ENCODE assay signal across 17 cellular contexts in the genomic region with DNA sequence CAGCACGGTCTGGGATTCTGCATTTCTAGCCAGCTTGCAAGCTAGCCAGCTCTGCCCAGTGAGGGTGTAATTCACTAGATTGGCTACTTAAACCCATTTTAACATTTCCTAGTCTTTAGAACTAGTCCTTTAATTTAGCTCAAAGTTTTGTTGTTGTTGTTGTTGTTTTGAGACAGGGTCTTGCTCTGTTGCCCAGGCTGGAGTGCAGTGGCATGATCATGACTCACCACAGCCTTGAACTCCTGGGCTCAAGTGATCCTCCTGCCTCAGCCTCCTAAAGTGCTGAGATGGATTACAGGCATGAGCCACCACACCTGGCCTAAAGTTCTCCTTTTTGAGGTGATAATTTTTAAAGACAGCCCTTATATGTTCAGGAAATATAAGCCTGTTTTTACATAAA.
DNase-seq lines count a peak whose midpoint lies in the region; ATAC-seq, FAIRE-seq and TF ChIP-seq lines count a peak whose summit lies in the region.
"Had no signal": no experiment of that assay in that cellular context is flagged by ENCODE, and none has a peak within 500 bp of the region (broad histone marks: within the 10 kb centered on the region; RNA-seq: fewer than 3 reads in every experiment).

No MANE protein-coding gene starts in this region.

- peaks cover 9% of the 10 kb centered on the region for H3K27me3 Mint-ChIP-seq in GM23338 (ENCODE audit: insufficient read depth, low read depth, poor library complexity)
- H3K27me3 Mint-ChIP-seq: CD4-positive, CD25-positive, alpha-beta regulatory T cell had no signal

- H3K14ac ChIP-seq in H1 (ENCODE audit: insufficient read length) = no peak overlapping the region

- FAIRE-seq in H1 (lab: Jason Lieb, UNC) = no peak
- FAIRE-seq: G401.6, GM12892 had no signal

- H2BK12ac ChIP-seq in H1 (ENCODE audit: low read depth, low read length) = no peak overlapping the region

- H2BK15ac ChIP-seq in H1 (ENCODE audit: low read length) = no peak overlapping the region

- CTCF ChIA-PET in HEK293 (lab: Yijun Ruan, JAX) (no interaction called here), H1 (lab: Charles Lee; ENCODE audit: partially characterized antibody) (interaction anchor here (0.8 to 1.0 kb wide), 2 partner anchors 9 to 49 kb away, joined by 3 read pairs; no protein-coding TSS in a partner anchor)

- no peaks in the 10 kb centered on the region for H3K9me2 ChIP-seq in GM23338 (ENCODE audit: insufficient read depth)

- H3K27me3 ChIP-seq in GM23338 (ENCODE audit: insufficient read depth) (no peaks in the 10 kb centered on the region), H1 (replicated peaks in 1 of 4; ENCODE audit: control insufficient read depth in 3 of 4, extremely low read depth in 1 of 4, insufficient read depth in 3 of 4, low read length in 3 of 4) (no peaks in the 10 kb centered on the region)

- no peak overlapping the region for H2BK20ac ChIP-seq in H1 (ENCODE audit: low read length)

- DNase-seq in GM23338 (ENCODE audit: low spot score) (no peak), H1 (ENCODE audit: low read depth in 1 of 2, low spot score in 2 of 2) (no peak), kidney tubule cell (ENCODE audit: low spot score) (no peak), NCI-H748 (lab: John Stamatoyannopoulos, UW; ENCODE audit: unreplicated experiment) (no peak), NCI-H1436 (lab: John Stamatoyannopoulos, UW) (no peak)
- no peak for DNase-seq in activated effector memory CD4-positive, alpha-beta T cell treated with anti-CD3 and anti-CD28 coated beads, Interleukin-2, amount 50 U/mL, for 16 hours
- DNase-seq: C1 segment of cervical spinal cord; Caco-2; CD4-positive, CD25-positive, alpha-beta regulatory T cell; CD8-positive, alpha-beta T cell; DMS153; DND-41 had no signal

- H3K56ac ChIP-seq in H1 (replicated peaks; ENCODE audit: insufficient read length, low read depth, low read length) = no peak overlapping the region

- H3K9ac ChIP-seq in H1 (replicated peaks in 1 of 4; ENCODE audit: extremely low read depth in 1 of 4, low read depth in 3 of 4, low read length in 3 of 4) = no peak overlapping the region

- TF ChIP-seq EP300 in H1 (IDR thresholded peaks at IDR 0.05; ENCODE audit: borderline replicate concordance in 1 of 2, low read depth in 2 of 2, low read length in 2 of 2) = no peak

- peaks cover 5% of the 10 kb centered on the region; the same call in 2 of the 3 replicates for H3K36me3 Mint-ChIP-seq in GM23338 (ENCODE audit: low read depth)

- POLR2A ChIA-PET in HEK293 (lab: Yijun Ruan, JAX) = no interaction called here
- POLR2A ChIA-PET in H1 (lab: Charles Lee; ENCODE audit: partially characterized antibody) = interaction anchor here (0.7 to 1.3 kb wide), 3 partner anchors 22 to 98 kb away, joined by 3 read pairs; a partner anchor contains a TSS

- no peak overlapping the region for H4K91ac ChIP-seq in H1 (replicated peaks; ENCODE audit: insufficient read length, low read length)

- no peak overlapping the region for H3K4me2 ChIP-seq in GM23338
- H3K4me2 ChIP-seq in H1 (ENCODE audit: insufficient read depth in 1 of 2, low read depth in 2 of 2, low read length in 2 of 2) = no peak overlapping the region

- TF ChIP-seq CTCF in GM23338 (conservative IDR thresholded peaks at IDR 0.05; ENCODE audit: low read depth in 2 of 2) (no peak), HEK293 (tag by site-specific recombination; IDR thresholded peaks at IDR 0.05) (no peak), VCaP (conservative IDR thresholded peaks at IDR 0.05) (no peak), H1 (IDR thresholded peaks at IDR 0.05; ENCODE audit: control extremely low read depth in 1 of 3, insufficient read depth in 1 of 3, low read depth in 1 of 3, low read length in 3 of 3) (no peak)

- TF ChIP-seq RAD21 in H1 (IDR thresholded peaks at IDR 0.05 in 1 of 2, conservative IDR thresholded peaks at IDR 0.05 in 1 of 2; ENCODE audit: low read depth in 2 of 2, low read length in 2 of 2) = no peak

- no peaks in the 10 kb centered on the region for H3K9me3 Mint-ChIP-seq in GM23338

- peaks cover 49% of the 10 kb centered on the region for H3K4me1 Mint-ChIP-seq in GM23338
- H3K4me1 Mint-ChIP-seq: CD4-positive, CD25-positive, alpha-beta regulatory T cell had no signal

- H3K4ac ChIP-seq in H1 (replicated peaks; ENCODE audit: insufficient read length, low read depth, low read length) = no peak overlapping the region

- H3K9me3 ChIP-seq in HEK293 (ENCODE audit: control insufficient read depth, insufficient read depth, low read depth, low read length) (no peaks in the 10 kb centered on the region), H1 (ENCODE audit: insufficient read depth in 2 of 2, low read depth in 1 of 2, low read length in 1 of 2) (no peaks in the 10 kb centered on the region)
- H3K9me3 ChIP-seq: Caco-2, HAP-1 had no signal

- H4K20me1 ChIP-seq in GM23338 (replicated peaks; ENCODE audit: insufficient read depth) = no peaks in the 10 kb centered on the region
- no peaks in the 10 kb centered on the region for H4K20me1 ChIP-seq in H1 (replicated peaks in 1 of 2; ENCODE audit: control insufficient read depth in 1 of 2, insufficient read depth in 2 of 2, low read length in 2 of 2)

- ATAC-seq in GM23338 = no peak
- ATAC-seq: CD8-positive, alpha-beta T cell had no signal

- TF ChIP-seq POLR2A in H1 (IDR thresholded peaks at IDR 0.05; ENCODE audit: control extremely low read depth in 1 of 2, low read depth in 2 of 2, low read length in 2 of 2) = no peak

- peak overlapping the region; percentile 42; the same call in 1 of the 2 replicates for H3K27ac ChIP-seq in GM23338 (ENCODE audit: low read depth)
- H3K27ac ChIP-seq in HEK293 (ENCODE audit: extremely low read depth, low read depth, low read length) = no peak overlapping the region
- peak overlapping the region; percentile 36; the same call in 1 of the 2 replicates for H3K27ac ChIP-seq in VCaP
- H3K27ac ChIP-seq in H1 (ENCODE audit: low read depth, low read length) = no peak overlapping the region

- no peak overlapping the region for H2BK5ac ChIP-seq in H1 (ENCODE audit: low read depth, low read length)

- H4K5ac ChIP-seq in H1 (ENCODE audit: insufficient read length, low read depth, low read length) = no peak overlapping the region

- no peak overlapping the region for H3K4me3 Mint-ChIP-seq in GM23338
- H3K4me3 Mint-ChIP-seq: CD4-positive, CD25-positive, alpha-beta regulatory T cell; CD8-positive, alpha-beta T cell had no signal

- H3K79me1 ChIP-seq in H1 (ENCODE audit: low read depth, low read length) = peaks cover 8% of the 10 kb centered on the region; the same call in 1 of the 2 replicates

- no peak overlapping the region for H3K18ac ChIP-seq in H1 (ENCODE audit: extremely low read depth, low read length)

- H3F3A ChIP-seq in GM23338 (replicated peaks; ENCODE audit: low read depth) = no peaks in the 10 kb centered on the region

- H3K36me3 ChIP-seq in GM23338 (ENCODE audit: insufficient read depth) (peaks cover 4% of the 10 kb centered on the region; the same call in 1 of the 2 replicates), HEK293 (ENCODE audit: control insufficient read depth in 2 of 2, insufficient read depth in 1 of 2, low read length in 2 of 2) (peaks cover 7 to 13% of the 10 kb centered on the region in 2 experiments), H1 (ENCODE audit: control insufficient read depth in 2 of 4, insufficient read depth in 4 of 4, low read length in 3 of 4) (peaks cover 0 to 13% (median 0%) of the 10 kb centered on the region in 4 experiments; a peak in 4 of 8 replicates)

- H3K27ac Mint-ChIP-seq in GM23338 = no peak overlapping the region
- H3K27ac Mint-ChIP-seq: CD4-positive, CD25-positive, alpha-beta regulatory T cell; CD8-positive, alpha-beta T cell had no signal

- H2BK120ac ChIP-seq in H1 (replicated peaks; ENCODE audit: low read depth, low read length) = no peak overlapping the region

- no peak overlapping the region for H3K23ac ChIP-seq in H1 (ENCODE audit: insufficient read length)

- H3K4me1 ChIP-seq in GM23338 (ENCODE audit: insufficient read depth) (peaks cover 46% of the 10 kb centered on the region), HEK293 (ENCODE audit: control insufficient read depth, insufficient read depth, low read length) (no peaks in the 10 kb centered on the region), H1 (replicated peaks in 1 of 4; ENCODE audit: control insufficient read depth in 3 of 4, insufficient read depth in 4 of 4, low read length in 3 of 4) (peaks cover 0 to 13% (median 4%) of the 10 kb centered on the region in 4 experiments; a peak in 5 of 7 replicates)
- H3K4me1 ChIP-seq: Caco-2 had no signal

- H2AK5ac ChIP-seq in H1 (ENCODE audit: low read depth, low read length) = peak overlapping the region; percentile 65; the same call in 1 of the 2 replicates

- 92% methylated on average over 1 of the region's 1 CpG; no CpG with 5 or more reads in 1 of the 2 experiments for WGBS in H1 (ENCODE audit: extremely low coverage in 1 of 2, insufficient coverage in 1 of 2, insufficient read length in 1 of 2, insufficient replicate concordance in 2 of 2, low coverage in 1 of 2, low lambda C conversion rate in 2 of 2, missing lambda C conversion rate in 1 of 2), 2 experiments

- no peaks in the 10 kb centered on the region; the same call in 1 of the 2 replicates for H3K23me2 ChIP-seq in H1 (ENCODE audit: low read depth, low read length)

- H2AFZ ChIP-seq in GM23338 = no peak overlapping the region
- H2AFZ ChIP-seq in H1 (ENCODE audit: low read length) = no peak overlapping the region

- peaks cover 58% of the 10 kb centered on the region for H3K79me2 ChIP-seq in GM23338 (replicated peaks; ENCODE audit: insufficient read depth)
- peaks cover 4 to 39% of the 10 kb centered on the region in 2 experiments for H3K79me2 ChIP-seq in H1 (ENCODE audit: control insufficient read depth in 1 of 2, insufficient read depth in 2 of 2, low read length in 2 of 2)

- no peak overlapping the region for H4K8ac ChIP-seq in H1 (ENCODE audit: extremely low read depth, insufficient read depth, low read length)

- H3K4me3 ChIP-seq in GM23338 (no peak overlapping the region), HEK293 (ENCODE audit: low read depth, low read length) (no peak overlapping the region), H1 (ENCODE audit: extremely low read depth in 1 of 4, insufficient read depth in 2 of 4, low read depth in 3 of 4, low read length in 4 of 4) (no peak overlapping the region)
- H3K4me3 ChIP-seq: HAP-1 had no signal

TF ChIP-seq in GM23338, 12 proteins besides CTCF, POLR2A, EP300 and RAD21 (continues in another document):
- no peak for TF ChIP-seq JUNB (IDR thresholded peaks at IDR 0.05; ENCODE audit: unreplicated experiment)

TF ChIP-seq in H1, 55 proteins besides CTCF, POLR2A, EP300 and RAD21:
- TF ChIP-seq SUZ12 (IDR thresholded peaks at IDR 0.05; ENCODE audit: low read length) (no peak), SP1 (IDR thresholded peaks at IDR 0.05; ENCODE audit: low read depth, low read length) (no peak)

Comparison
In these comparisons a context has a peak if more than half of its experiments do, and no peak if none do; other contexts are left out.
1. H3K27ac ChIP-seq: peak in GM23338 (single experiment) and VCaP (single experiment); none in HEK293 (single experiment) and H1 (single experiment).